Comparison of ENCODE assay signal across 1 cellular context in the genomic region with DNA sequence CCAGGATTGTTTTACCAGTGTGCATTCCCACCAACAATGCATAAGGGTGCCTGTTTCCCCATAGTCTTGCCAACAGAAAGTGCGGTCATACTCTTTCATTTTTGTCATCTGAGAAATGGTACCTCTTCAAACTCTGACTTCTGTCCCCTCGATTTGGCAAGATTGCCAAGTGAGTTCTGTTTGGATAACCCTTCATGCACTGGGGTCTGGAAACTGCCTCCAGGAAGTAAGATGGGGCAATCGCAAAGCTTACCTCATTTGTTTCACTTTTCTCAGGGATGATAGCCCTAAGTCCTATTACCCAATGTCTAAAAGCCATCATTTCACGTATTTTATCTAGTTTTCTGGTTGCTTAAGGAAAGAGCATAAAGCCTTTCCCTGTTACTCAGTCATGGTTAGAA.
TF ChIP-seq lines count a peak whose summit lies in the region.

No MANE protein-coding gene starts in this region.

TF ChIP-seq in HepG2, 621 proteins besides CTCF, POLR2A, EP300 and RAD21 (continued from another document and continues in another):
- TF ChIP-seq, protein P1, sequence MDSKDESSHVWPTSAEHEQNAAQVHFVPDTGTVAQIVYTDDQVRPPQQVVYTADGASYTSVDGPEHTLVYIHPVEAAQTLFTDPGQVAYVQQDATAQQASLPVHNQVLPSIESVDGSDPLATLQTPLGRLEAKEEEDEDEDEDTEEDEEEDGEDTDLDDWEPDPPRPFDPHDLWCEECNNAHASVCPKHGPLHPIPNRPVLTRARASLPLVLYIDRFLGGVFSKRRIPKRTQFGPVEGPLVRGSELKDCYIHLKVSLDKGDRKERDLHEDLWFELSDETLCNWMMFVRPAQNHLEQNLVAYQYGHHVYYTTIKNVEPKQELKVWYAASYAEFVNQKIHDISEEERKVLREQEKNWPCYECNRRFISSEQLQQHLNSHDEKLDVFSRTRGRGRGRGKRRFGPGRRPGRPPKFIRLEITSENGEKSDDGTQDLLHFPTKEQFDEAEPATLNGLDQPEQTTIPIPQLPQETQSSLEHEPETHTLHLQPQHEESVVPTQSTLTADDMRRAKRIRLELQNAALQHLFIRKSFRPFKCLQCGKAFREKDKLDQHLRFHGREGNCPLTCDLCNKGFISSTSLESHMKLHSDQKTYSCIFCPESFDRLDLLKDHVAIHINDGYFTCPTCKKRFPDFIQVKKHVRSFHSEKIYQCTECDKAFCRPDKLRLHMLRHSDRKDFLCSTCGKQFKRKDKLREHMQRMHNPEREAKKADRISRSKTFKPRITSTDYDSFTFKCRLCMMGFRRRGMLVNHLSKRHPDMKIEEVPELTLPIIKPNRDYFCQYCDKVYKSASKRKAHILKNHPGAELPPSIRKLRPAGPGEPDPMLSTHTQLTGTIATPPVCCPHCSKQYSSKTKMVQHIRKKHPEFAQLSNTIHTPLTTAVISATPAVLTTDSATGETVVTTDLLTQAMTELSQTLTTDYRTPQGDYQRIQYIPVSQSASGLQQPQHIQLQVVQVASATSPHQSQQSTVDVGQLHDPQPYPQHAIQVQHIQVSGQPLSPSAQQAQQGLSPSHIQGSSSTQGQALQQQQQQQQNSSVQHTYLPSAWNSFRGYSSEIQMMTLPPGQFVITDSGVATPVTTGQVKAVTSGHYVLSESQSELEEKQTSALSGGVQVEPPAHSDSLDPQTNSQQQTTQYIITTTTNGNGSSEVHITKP (CRISPR knock-in tag; IDR thresholded peaks at IDR 0.05; ENCODE audit: low read depth): no peak
- TF ChIP-seq MED13 (CRISPR knock-in tag; IDR thresholded peaks at IDR 0.05): peak; percentile 61; the same call in 1 of the 2 replicates
- TF ChIP-seq ONECUT2 (CRISPR knock-in tag; IDR thresholded peaks at IDR 0.05): no peak
- TF ChIP-seq NFRKB (IDR thresholded peaks at IDR 0.05): no peak
- TF ChIP-seq MATR3 (CRISPR knock-in tag; IDR thresholded peaks at IDR 0.05): no peak
- no peak for TF ChIP-seq ZSCAN20 (CRISPR knock-in tag; IDR thresholded peaks at IDR 0.05; ENCODE audit: borderline replicate concordance)
- TF ChIP-seq ARHGAP35 (CRISPR knock-in tag; IDR thresholded peaks at IDR 0.05; ENCODE audit: borderline replicate concordance): no peak
- no peak for TF ChIP-seq CBX1 (IDR thresholded peaks at IDR 0.05; ENCODE audit: low read depth)
- 0 out of 2 replicates have a peak, but pooled peaks have one; percentile 28 for TF ChIP-seq HNF4G (IDR thresholded peaks at IDR 0.05; ENCODE audit: borderline replicate concordance, low read depth, low read length)
- no peak for TF ChIP-seq HNF4G (CRISPR knock-in tag; IDR thresholded peaks at IDR 0.05; ENCODE audit: borderline replicate concordance, low read depth)
- no peak for TF ChIP-seq SSRP1 (CRISPR knock-in tag; IDR thresholded peaks at IDR 0.05)
- no peak for TF ChIP-seq ZNF33B (CRISPR knock-in tag; IDR thresholded peaks at IDR 0.05)
- no peak for TF ChIP-seq ZNF589 (CRISPR knock-in tag; conservative IDR thresholded peaks at IDR 0.05)
- no peak for TF ChIP-seq ZNF816 (CRISPR knock-in tag; IDR thresholded peaks at IDR 0.05; ENCODE audit: borderline replicate concordance)
- TF ChIP-seq REXO4 (CRISPR knock-in tag; IDR thresholded peaks at IDR 0.05; ENCODE audit: borderline replicate concordance): no peak
- 0 out of 2 replicates have a peak, but pooled peaks have one; percentile 43 for TF ChIP-seq ZNF614 (CRISPR knock-in tag; IDR thresholded peaks at IDR 0.05; ENCODE audit: borderline replicate concordance)
- TF ChIP-seq BORCS8-MEF2B (CRISPR knock-in tag; IDR thresholded peaks at IDR 0.05): no peak
- TF ChIP-seq, protein P2, sequence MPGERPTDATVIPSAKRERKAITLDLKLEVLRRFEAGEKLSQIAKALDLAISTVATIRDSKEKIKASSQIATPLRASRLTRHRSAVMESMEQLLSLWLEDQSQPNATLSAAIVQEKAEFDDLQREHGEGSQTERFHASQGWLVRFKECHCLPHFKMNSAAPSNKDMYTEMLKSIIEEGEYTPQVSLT (CRISPR knock-in tag; IDR thresholded peaks at IDR 0.05; ENCODE audit: borderline replicate concordance, low read depth): no peak
- TF ChIP-seq RBM39 (IDR thresholded peaks at IDR 0.05; ENCODE audit: low read depth, low read length, poor library complexity, severe bottlenecking): no peak
- TF ChIP-seq MZF1 (CRISPR knock-in tag; IDR thresholded peaks at IDR 0.05; ENCODE audit: borderline replicate concordance): no peak
- no peak for TF ChIP-seq ARNT (IDR thresholded peaks at IDR 0.05)
- TF ChIP-seq, protein P3, sequence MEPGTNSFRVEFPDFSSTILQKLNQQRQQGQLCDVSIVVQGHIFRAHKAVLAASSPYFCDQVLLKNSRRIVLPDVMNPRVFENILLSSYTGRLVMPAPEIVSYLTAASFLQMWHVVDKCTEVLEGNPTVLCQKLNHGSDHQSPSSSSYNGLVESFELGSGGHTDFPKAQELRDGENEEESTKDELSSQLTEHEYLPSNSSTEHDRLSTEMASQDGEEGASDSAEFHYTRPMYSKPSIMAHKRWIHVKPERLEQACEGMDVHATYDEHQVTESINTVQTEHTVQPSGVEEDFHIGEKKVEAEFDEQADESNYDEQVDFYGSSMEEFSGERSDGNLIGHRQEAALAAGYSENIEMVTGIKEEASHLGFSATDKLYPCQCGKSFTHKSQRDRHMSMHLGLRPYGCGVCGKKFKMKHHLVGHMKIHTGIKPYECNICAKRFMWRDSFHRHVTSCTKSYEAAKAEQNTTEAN (CRISPR knock-in tag; conservative IDR thresholded peaks at IDR 0.05): no peak
- TF ChIP-seq, protein P4, sequence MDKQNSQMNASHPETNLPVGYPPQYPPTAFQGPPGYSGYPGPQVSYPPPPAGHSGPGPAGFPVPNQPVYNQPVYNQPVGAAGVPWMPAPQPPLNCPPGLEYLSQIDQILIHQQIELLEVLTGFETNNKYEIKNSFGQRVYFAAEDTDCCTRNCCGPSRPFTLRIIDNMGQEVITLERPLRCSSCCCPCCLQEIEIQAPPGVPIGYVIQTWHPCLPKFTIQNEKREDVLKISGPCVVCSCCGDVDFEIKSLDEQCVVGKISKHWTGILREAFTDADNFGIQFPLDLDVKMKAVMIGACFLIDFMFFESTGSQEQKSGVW (CRISPR knock-in tag; IDR thresholded peaks at IDR 0.05; ENCODE audit: borderline replicate concordance): no peak
- TF ChIP-seq ZNF775 (CRISPR knock-in tag; IDR thresholded peaks at IDR 0.05; ENCODE audit: borderline replicate concordance): no peak
- TF ChIP-seq, protein P5, sequence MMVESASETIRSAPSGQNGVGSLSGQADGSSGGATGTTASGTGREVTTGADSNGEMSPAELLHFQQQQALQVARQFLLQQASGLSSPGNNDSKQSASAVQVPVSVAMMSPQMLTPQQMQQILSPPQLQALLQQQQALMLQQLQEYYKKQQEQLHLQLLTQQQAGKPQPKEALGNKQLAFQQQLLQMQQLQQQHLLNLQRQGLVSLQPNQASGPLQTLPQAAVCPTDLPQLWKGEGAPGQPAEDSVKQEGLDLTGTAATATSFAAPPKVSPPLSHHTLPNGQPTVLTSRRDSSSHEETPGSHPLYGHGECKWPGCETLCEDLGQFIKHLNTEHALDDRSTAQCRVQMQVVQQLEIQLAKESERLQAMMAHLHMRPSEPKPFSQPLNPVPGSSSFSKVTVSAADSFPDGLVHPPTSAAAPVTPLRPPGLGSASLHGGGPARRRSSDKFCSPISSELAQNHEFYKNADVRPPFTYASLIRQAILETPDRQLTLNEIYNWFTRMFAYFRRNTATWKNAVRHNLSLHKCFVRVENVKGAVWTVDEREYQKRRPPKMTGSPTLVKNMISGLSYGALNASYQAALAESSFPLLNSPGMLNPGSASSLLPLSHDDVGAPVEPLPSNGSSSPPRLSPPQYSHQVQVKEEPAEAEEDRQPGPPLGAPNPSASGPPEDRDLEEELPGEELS (CRISPR knock-in tag; IDR thresholded peaks at IDR 0.05): peak; percentile 70; the same call in 1 of the 2 replicates
- TF ChIP-seq RFXAP (CRISPR knock-in tag; IDR thresholded peaks at IDR 0.05; ENCODE audit: borderline replicate concordance): no peak
- TF ChIP-seq SOX6 (IDR thresholded peaks at IDR 0.05): no peak
- TF ChIP-seq SOX6 (CRISPR knock-in tag; IDR thresholded peaks at IDR 0.05): peak; percentile 67
- no peak for TF ChIP-seq ZSCAN9 (CRISPR knock-in tag; IDR thresholded peaks at IDR 0.05; ENCODE audit: borderline replicate concordance)
- TF ChIP-seq, protein P6, sequence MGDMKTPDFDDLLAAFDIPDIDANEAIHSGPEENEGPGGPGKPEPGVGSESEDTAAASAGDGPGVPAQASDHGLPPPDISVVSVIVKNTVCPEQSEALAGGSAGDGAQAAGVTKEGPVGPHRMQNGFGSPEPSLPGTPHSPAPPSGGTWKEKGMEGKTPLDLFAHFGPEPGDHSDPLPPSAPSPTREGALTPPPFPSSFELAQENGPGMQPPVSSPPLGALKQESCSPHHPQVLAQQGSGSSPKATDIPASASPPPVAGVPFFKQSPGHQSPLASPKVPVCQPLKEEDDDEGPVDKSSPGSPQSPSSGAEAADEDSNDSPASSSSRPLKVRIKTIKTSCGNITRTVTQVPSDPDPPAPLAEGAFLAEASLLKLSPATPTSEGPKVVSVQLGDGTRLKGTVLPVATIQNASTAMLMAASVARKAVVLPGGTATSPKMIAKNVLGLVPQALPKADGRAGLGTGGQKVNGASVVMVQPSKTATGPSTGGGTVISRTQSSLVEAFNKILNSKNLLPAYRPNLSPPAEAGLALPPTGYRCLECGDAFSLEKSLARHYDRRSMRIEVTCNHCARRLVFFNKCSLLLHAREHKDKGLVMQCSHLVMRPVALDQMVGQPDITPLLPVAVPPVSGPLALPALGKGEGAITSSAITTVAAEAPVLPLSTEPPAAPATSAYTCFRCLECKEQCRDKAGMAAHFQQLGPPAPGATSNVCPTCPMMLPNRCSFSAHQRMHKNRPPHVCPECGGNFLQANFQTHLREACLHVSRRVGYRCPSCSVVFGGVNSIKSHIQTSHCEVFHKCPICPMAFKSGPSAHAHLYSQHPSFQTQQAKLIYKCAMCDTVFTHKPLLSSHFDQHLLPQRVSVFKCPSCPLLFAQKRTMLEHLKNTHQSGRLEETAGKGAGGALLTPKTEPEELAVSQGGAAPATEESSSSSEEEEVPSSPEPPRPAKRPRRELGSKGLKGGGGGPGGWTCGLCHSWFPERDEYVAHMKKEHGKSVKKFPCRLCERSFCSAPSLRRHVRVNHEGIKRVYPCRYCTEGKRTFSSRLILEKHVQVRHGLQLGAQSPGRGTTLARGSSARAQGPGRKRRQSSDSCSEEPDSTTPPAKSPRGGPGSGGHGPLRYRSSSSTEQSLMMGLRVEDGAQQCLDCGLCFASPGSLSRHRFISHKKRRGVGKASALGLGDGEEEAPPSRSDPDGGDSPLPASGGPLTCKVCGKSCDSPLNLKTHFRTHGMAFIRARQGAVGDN (CRISPR knock-in tag; IDR thresholded peaks at IDR 0.05): no peak
- peak; percentile 29; the same call in 1 of the 2 replicates for TF ChIP-seq KMT2B (CRISPR knock-in tag; IDR thresholded peaks at IDR 0.05)
- TF ChIP-seq, protein P7, sequence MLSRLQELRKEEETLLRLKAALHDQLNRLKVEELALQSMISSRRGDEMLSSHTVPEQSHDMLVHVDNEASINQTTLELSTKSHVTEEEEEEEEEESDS (CRISPR knock-in tag; IDR thresholded peaks at IDR 0.05; ENCODE audit: borderline replicate concordance): no peak
- TF ChIP-seq IRX3 (CRISPR knock-in tag; IDR thresholded peaks at IDR 0.05; ENCODE audit: borderline replicate concordance, low read depth): no peak
- peak; percentile 36; the same call in 1 of the 2 replicates for TF ChIP-seq SAP130 (CRISPR knock-in tag; IDR thresholded peaks at IDR 0.05; ENCODE audit: low read depth)
- no peak for TF ChIP-seq RBAK (CRISPR knock-in tag; IDR thresholded peaks at IDR 0.05)
- TF ChIP-seq, protein P8, sequence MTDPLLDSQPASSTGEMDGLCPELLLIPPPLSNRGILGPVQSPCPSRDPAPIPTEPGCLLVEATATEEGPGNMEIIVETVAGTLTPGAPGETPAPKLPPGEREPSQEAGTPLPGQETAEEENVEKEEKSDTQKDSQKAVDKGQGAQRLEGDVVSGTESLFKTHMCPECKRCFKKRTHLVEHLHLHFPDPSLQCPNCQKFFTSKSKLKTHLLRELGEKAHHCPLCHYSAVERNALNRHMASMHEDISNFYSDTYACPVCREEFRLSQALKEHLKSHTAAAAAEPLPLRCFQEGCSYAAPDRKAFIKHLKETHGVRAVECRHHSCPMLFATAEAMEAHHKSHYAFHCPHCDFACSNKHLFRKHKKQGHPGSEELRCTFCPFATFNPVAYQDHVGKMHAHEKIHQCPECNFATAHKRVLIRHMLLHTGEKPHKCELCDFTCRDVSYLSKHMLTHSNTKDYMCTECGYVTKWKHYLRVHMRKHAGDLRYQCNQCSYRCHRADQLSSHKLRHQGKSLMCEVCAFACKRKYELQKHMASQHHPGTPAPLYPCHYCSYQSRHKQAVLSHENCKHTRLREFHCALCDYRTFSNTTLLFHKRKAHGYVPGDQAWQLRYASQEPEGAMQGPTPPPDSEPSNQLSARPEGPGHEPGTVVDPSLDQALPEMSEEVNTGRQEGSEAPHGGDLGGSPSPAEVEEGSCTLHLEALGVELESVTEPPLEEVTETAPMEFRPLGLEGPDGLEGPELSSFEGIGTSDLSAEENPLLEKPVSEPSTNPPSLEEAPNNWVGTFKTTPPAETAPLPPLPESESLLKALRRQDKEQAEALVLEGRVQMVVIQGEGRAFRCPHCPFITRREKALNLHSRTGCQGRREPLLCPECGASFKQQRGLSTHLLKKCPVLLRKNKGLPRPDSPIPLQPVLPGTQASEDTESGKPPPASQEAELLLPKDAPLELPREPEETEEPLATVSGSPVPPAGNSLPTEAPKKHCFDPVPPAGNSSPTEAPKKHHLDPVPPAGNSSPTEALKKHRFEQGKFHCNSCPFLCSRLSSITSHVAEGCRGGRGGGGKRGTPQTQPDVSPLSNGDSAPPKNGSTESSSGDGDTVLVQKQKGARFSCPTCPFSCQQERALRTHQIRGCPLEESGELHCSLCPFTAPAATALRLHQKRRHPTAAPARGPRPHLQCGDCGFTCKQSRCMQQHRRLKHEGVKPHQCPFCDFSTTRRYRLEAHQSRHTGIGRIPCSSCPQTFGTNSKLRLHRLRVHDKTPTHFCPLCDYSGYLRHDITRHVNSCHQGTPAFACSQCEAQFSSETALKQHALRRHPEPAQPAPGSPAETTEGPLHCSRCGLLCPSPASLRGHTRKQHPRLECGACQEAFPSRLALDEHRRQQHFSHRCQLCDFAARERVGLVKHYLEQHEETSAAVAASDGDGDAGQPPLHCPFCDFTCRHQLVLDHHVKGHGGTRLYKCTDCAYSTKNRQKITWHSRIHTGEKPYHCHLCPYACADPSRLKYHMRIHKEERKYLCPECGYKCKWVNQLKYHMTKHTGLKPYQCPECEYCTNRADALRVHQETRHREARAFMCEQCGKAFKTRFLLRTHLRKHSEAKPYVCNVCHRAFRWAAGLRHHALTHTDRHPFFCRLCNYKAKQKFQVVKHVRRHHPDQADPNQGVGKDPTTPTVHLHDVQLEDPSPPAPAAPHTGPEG (CRISPR knock-in tag; IDR thresholded peaks at IDR 0.05): no peak
- no peak for TF ChIP-seq HNRNPH1 (optimal IDR thresholded peaks at IDR 0.05; ENCODE audit: low read depth, low read length)
- peak; percentile 42; the same call in 1 of the 2 replicates for TF ChIP-seq SOX5 (CRISPR knock-in tag; IDR thresholded peaks at IDR 0.05; ENCODE audit: borderline replicate concordance)
- TF ChIP-seq POLR2AphosphoS5 (IDR thresholded peaks at IDR 0.05; ENCODE audit: low read depth, low read length): no peak
- TF ChIP-seq, protein P9, sequence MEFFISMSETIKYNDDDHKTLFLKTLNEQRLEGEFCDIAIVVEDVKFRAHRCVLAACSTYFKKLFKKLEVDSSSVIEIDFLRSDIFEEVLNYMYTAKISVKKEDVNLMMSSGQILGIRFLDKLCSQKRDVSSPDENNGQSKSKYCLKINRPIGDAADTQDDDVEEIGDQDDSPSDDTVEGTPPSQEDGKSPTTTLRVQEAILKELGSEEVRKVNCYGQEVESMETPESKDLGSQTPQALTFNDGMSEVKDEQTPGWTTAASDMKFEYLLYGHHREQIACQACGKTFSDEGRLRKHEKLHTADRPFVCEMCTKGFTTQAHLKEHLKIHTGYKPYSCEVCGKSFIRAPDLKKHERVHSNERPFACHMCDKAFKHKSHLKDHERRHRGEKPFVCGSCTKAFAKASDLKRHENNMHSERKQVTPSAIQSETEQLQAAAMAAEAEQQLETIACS (CRISPR knock-in tag; IDR thresholded peaks at IDR 0.05): no peak
- no peak for TF ChIP-seq ZNF207 (IDR thresholded peaks at IDR 0.05; ENCODE audit: borderline replicate concordance)
